Comparison of ENCODE assay signal across 27 cellular contexts in genomic region chr11:57354699-57355098, GRCh38. TPM values are rescaled to one million over a fixed set of nuclear protein-coding genes. Genes with fewer than 3 reads are reported as not detected.
A peak's percentile ranks its signal among the peaks of the same experiment; 100 is the strongest.
DNase-seq lines count a peak whose midpoint lies in the region; ATAC-seq, FAIRE-seq and TF ChIP-seq lines count a peak whose summit lies in the region.
"Had no signal": no experiment of that assay in that cellular context is flagged by ENCODE, and none has a peak within 500 bp of the region (broad histone marks: within the 10 kb centered on the region; RNA-seq: fewer than 3 reads in every experiment).

No MANE protein-coding gene starts in this region.

- no peak for TF ChIP-seq CTCF in H1 (IDR thresholded peaks at IDR 0.05; ENCODE audit: control extremely low read depth in 1 of 3, insufficient read depth in 1 of 3, low read depth in 1 of 3, low read length in 3 of 3)
- TF ChIP-seq CTCF in spleen (IDR thresholded peaks at IDR 0.05 in 8 of 11, conservative IDR thresholded peaks at IDR 0.05 in 3 of 11): no peak
- TF ChIP-seq CTCF in activated CD8-positive, alpha-beta T cell treated with anti-CD3 and anti-CD28 coated beads for 36 hours (IDR thresholded peaks at IDR 0.05): no peak
- no peak for TF ChIP-seq CTCF in MM.1S (IDR thresholded peaks at IDR 0.05; ENCODE audit: low read length)

- peaks cover under 1 to 7% (median 3%) of the 10 kb centered on the region in 4 experiments; a peak in 5 of 7 replicates for H3K4me1 ChIP-seq in H1 (replicated peaks in 1 of 4; ENCODE audit: control insufficient read depth in 3 of 4, insufficient read depth in 4 of 4, low read length in 3 of 4)
- peaks cover 0 to 17% (median 3%) of the 10 kb centered on the region in 6 donors for H3K4me1 ChIP-seq in spleen
- no peaks in the 10 kb centered on the region for H3K4me1 ChIP-seq in MM.1S (ENCODE audit: low read length)

- POLR2A ChIA-PET in H1 (lab: Charles Lee; ENCODE audit: partially characterized antibody): no interaction called here
- POLR2A ChIA-PET in activated CD8-positive, alpha-beta T cell treated with anti-CD3 and anti-CD28 coated beads for 36 hours (lab: Charles Lee): no interaction called here

- intact Hi-C loops in spleen (cut with DNase I; ENCODE audit: low total_unique reads): no loop called here
- intact Hi-C loops in activated CD8-positive, alpha-beta T cell treated with anti-CD3 and anti-CD28 coated beads for 36 hours (cut with micrococcal nuclease): no loop called here

- H3K4me3 ChIP-seq in H1 (ENCODE audit: extremely low read depth in 1 of 4, insufficient read depth in 2 of 4, low read depth in 3 of 4, low read length in 4 of 4): no peak overlapping the region
- no peak overlapping the region for H3K4me3 ChIP-seq in spleen
- no peak overlapping the region for H3K4me3 ChIP-seq in MM.1S (ENCODE audit: low read length)
- H3K4me3 ChIP-seq: esophagus squamous epithelium, gastroesophageal sphincter, thyroid gland had no signal

- no peak overlapping the region for H3K4me3 Mint-ChIP-seq in stimulated activated naive B cell treated with anti-CD40 and anti-IgM and Interleukin-4, amounts not matched to agents 10 μg/mL and 1 μg/mL and 100 μg/mL, for 72 hours
- no peak overlapping the region for H3K4me3 Mint-ChIP-seq in activated CD8-positive, alpha-beta T cell treated with anti-CD3 and anti-CD28 coated beads for 36 hours
- H3K4me3 Mint-ChIP-seq: activated naive CD4-positive, alpha-beta T cell treated with anti-CD3 and anti-CD28 coated beads, Interleukin-2, amount 50 U/mL, for 24 hours; HFFc6; naive thymus-derived CD8-positive, alpha-beta T cell; T-helper 2 cell treated with Interferon-gamma antibody and Interleukin-4, amounts not matched to agents 5 μg/mL and 100 μg/mL, for 36 hours had no signal

- peaks cover 8 to 25% of the 10 kb centered on the region in 2 donors for H3K4me1 Mint-ChIP-seq in stimulated activated naive B cell treated with anti-CD40 and anti-IgM and Interleukin-4, amounts not matched to agents 10 μg/mL and 1 μg/mL and 100 μg/mL, for 72 hours
- peaks cover 3% of the 10 kb centered on the region for H3K4me1 Mint-ChIP-seq in activated CD8-positive, alpha-beta T cell treated with anti-CD3 and anti-CD28 coated beads for 36 hours (ENCODE audit: low read depth)

- H3K4ac ChIP-seq in H1 (replicated peaks; ENCODE audit: insufficient read length, low read depth, low read length): no peak overlapping the region

- H3K14ac ChIP-seq in H1 (ENCODE audit: insufficient read length): no peak overlapping the region

- CTCF ChIA-PET in H1 (lab: Charles Lee; ENCODE audit: partially characterized antibody): no interaction called here
- CTCF ChIA-PET in activated CD8-positive, alpha-beta T cell treated with anti-CD3 and anti-CD28 coated beads for 36 hours (lab: Charles Lee): interaction anchor here (2.4 to 2.9 kb wide), 2 partner anchors 9 to 103 kb away, joined by 7 to 11 read pairs; no protein-coding TSS in a partner anchor

- no peaks in the 10 kb centered on the region for H3K9me2 ChIP-seq in MM.1S (replicated peaks; ENCODE audit: insufficient read depth, low read length)
- H3K9me2 ChIP-seq: SK-N-SH had no signal

- peak overlapping the region; percentile 98 for H2BK15ac ChIP-seq in H1 (ENCODE audit: low read length)

- H3K36me3 ChIP-seq in H1 (ENCODE audit: control insufficient read depth in 2 of 4, insufficient read depth in 4 of 4, low read length in 3 of 4): no peaks in the 10 kb centered on the region
- H3K36me3 ChIP-seq in spleen: no peaks in the 10 kb centered on the region
- no peaks in the 10 kb centered on the region for H3K36me3 ChIP-seq in MM.1S (replicated peaks; ENCODE audit: insufficient read depth, low read length)
- H3K36me3 ChIP-seq: esophagus squamous epithelium, gastroesophageal sphincter, thyroid gland had no signal

- no peak for TF ChIP-seq EP300 in H1 (IDR thresholded peaks at IDR 0.05; ENCODE audit: borderline replicate concordance in 1 of 2, low read depth in 2 of 2, low read length in 2 of 2)

- peaks cover 3 to 5% of the 10 kb centered on the region in 2 donors for H3K36me3 Mint-ChIP-seq in stimulated activated naive B cell treated with anti-CD40 and anti-IgM and Interleukin-4, amounts not matched to agents 10 μg/mL and 1 μg/mL and 100 μg/mL, for 72 hours
- peaks cover 2% of the 10 kb centered on the region for H3K36me3 Mint-ChIP-seq in activated CD8-positive, alpha-beta T cell treated with anti-CD3 and anti-CD28 coated beads for 36 hours (ENCODE audit: low read depth)

- no peak for TF ChIP-seq RAD21 in H1 (IDR thresholded peaks at IDR 0.05 in 1 of 2, conservative IDR thresholded peaks at IDR 0.05 in 1 of 2; ENCODE audit: low read depth in 2 of 2, low read length in 2 of 2)

- H3K18ac ChIP-seq in H1 (ENCODE audit: extremely low read depth, low read length): no peak overlapping the region

- H3K56ac ChIP-seq in H1 (replicated peaks; ENCODE audit: insufficient read length, low read depth, low read length): no peak overlapping the region

- peaks cover 18 to 34% of the 10 kb centered on the region in 2 donors for H3K27me3 Mint-ChIP-seq in stimulated activated naive B cell treated with anti-CD40 and anti-IgM and Interleukin-4, amounts not matched to agents 10 μg/mL and 1 μg/mL and 100 μg/mL, for 72 hours
- H3K27me3 Mint-ChIP-seq in activated CD8-positive, alpha-beta T cell treated with anti-CD3 and anti-CD28 coated beads for 36 hours: peaks cover 14% of the 10 kb centered on the region

- WGBS in H1 (ENCODE audit: extremely low coverage in 1 of 2, insufficient coverage in 1 of 2, insufficient read length in 1 of 2, insufficient replicate concordance in 2 of 2, low coverage in 1 of 2, low lambda C conversion rate in 2 of 2, missing lambda C conversion rate in 1 of 2), 2 experiments: 95% methylated on average over 6 of the region's 6 CpGs; no CpG with 5 or more reads in 1 of the 2 experiments
- WGBS in spleen, 5 donors: 28 to 45% (median 36%) methylated on average over 6 of the region's 6 CpGs

- H3K79me1 ChIP-seq in H1 (ENCODE audit: low read depth, low read length): no peaks in the 10 kb centered on the region

- H3K27ac ChIP-seq in H1 (ENCODE audit: low read depth, low read length) (no peak overlapping the region), spleen (no peak overlapping the region), MM.1S (ENCODE audit: low read length) (no peak overlapping the region)
- H3K27ac ChIP-seq: gastroesophageal sphincter, thyroid gland had no signal

- no peak overlapping the region for H4K91ac ChIP-seq in H1 (replicated peaks; ENCODE audit: insufficient read length, low read length)

- peak overlapping the region; percentile 85; the same call in 1 of the 2 replicates for H2AK5ac ChIP-seq in H1 (ENCODE audit: low read depth, low read length)

- H2BK12ac ChIP-seq in H1 (ENCODE audit: low read depth, low read length): peak overlapping the region; percentile 68; the same call in 1 of the 2 replicates

- no peaks in the 10 kb centered on the region for H3F3A ChIP-seq in MM.1S (ENCODE audit: insufficient read depth, low read length)

- H3K79me2 ChIP-seq in H1 (ENCODE audit: control insufficient read depth in 1 of 2, insufficient read depth in 2 of 2, low read length in 2 of 2): no peaks in the 10 kb centered on the region
- H3K79me2 ChIP-seq in MM.1S (ENCODE audit: low read length): no peaks in the 10 kb centered on the region

- DNase-seq in NCI-H69 (lab: John Stamatoyannopoulos, UW): peak; percentile 38
- no peak for DNase-seq in H1 (ENCODE audit: low read depth in 1 of 2, low spot score in 2 of 2)
- DNase-seq in stimulated activated naive B cell treated with anti-CD40 and anti-IgM and Interleukin-4, amounts not matched to agents 10 μg/mL and 1 μg/mL and 100 μg/mL, for 72 hours: no peak
- DNase-seq in spleen: no peak
- no peak for DNase-seq in activated CD8-positive, alpha-beta T cell treated with anti-CD3 and anti-CD28 coated beads for 36 hours
- no peak for DNase-seq in MM.1S
- DNase-seq: activated CD4-positive, CD25-positive, alpha-beta regulatory T cell treated with anti-CD3 and anti-CD28 coated beads, Interleukin-2, amount 50 U/mL, for 72 hours; cerebellar nuclear complex; effector memory CD4-positive, alpha-beta T cell; EL; esophagus squamous epithelium; HFFc6; IMR-90; mesendoderm; naive thymus-derived CD8-positive, alpha-beta T cell; NCI-H1694 treated with DMSO at 0.1 percent for 48 hours; NCI-H345; SK-N-SH; stimulated activated CD4-positive, alpha-beta T cell treated with anti-CD3 and anti-CD28 coated beads, Interleukin-2, amount 100 ng/mL, for 24 hours; stimulated activated naive CD8-positive, alpha-beta T cell treated with anti-CD3 and anti-CD28 coated beads, Interleukin-15, Interleukin-2, amounts not matched to agents 100 U/mL and 50 U/mL, for 24 hours; thyroid gland had no signal

- H3K27ac Mint-ChIP-seq in stimulated activated naive B cell treated with anti-CD40 and anti-IgM and Interleukin-4, amounts not matched to agents 10 μg/mL and 1 μg/mL and 100 μg/mL, for 72 hours: no peak overlapping the region
- H3K27ac Mint-ChIP-seq in activated CD8-positive, alpha-beta T cell treated with anti-CD3 and anti-CD28 coated beads for 36 hours: no peak overlapping the region
- H3K27ac Mint-ChIP-seq: activated naive CD4-positive, alpha-beta T cell treated with anti-CD3 and anti-CD28 coated beads, Interleukin-2, amount 50 U/mL, for 24 hours; HFFc6; T-helper 2 cell treated with Interferon-gamma antibody and Interleukin-4, amounts not matched to agents 5 μg/mL and 100 μg/mL, for 36 hours had no signal

- H3K9me3 ChIP-seq in H1 (ENCODE audit: insufficient read depth in 2 of 2, low read depth in 1 of 2, low read length in 1 of 2) (no peaks in the 10 kb centered on the region), spleen (peaks cover 0 to 9% (median 0%) of the 10 kb centered on the region in 8 donors), MM.1S (replicated peaks; ENCODE audit: insufficient read depth, low read length) (no peaks in the 10 kb centered on the region)
- H3K9me3 ChIP-seq: esophagus squamous epithelium, gastroesophageal sphincter, SK-N-SH, thyroid gland had no signal

- H3K27me3 ChIP-seq in H1 (replicated peaks in 1 of 4; ENCODE audit: control insufficient read depth in 3 of 4, extremely low read depth in 1 of 4, insufficient read depth in 3 of 4, low read length in 3 of 4) (no peaks in the 10 kb centered on the region; a peak in 2 of 7 replicates), spleen (replicated peaks in 1 of 7) (peaks cover 0 to 7% (median 0%) of the 10 kb centered on the region in 7 donors), MM.1S (replicated peaks; ENCODE audit: insufficient read depth, low read length) (no peaks in the 10 kb centered on the region)
- H3K27me3 ChIP-seq: esophagus squamous epithelium, gastroesophageal sphincter, thyroid gland had no signal

- H4K5ac ChIP-seq in H1 (ENCODE audit: insufficient read length, low read depth, low read length): no peak overlapping the region

- no peak overlapping the region for H4K8ac ChIP-seq in H1 (ENCODE audit: extremely low read depth, insufficient read depth, low read length)

- H2AFZ ChIP-seq in H1 (ENCODE audit: low read length): no peak overlapping the region
- no peak overlapping the region for H2AFZ ChIP-seq in MM.1S (ENCODE audit: low read length)

- TF ChIP-seq POLR2A in H1 (IDR thresholded peaks at IDR 0.05; ENCODE audit: control extremely low read depth in 1 of 2, low read depth in 2 of 2, low read length in 2 of 2) (no peak), spleen (IDR thresholded peaks at IDR 0.05) (no peak)

- H4K20me1 ChIP-seq in H1 (replicated peaks in 1 of 2; ENCODE audit: control insufficient read depth in 1 of 2, insufficient read depth in 2 of 2, low read length in 2 of 2): no peaks in the 10 kb centered on the region
- H4K20me1 ChIP-seq in MM.1S (ENCODE audit: insufficient read depth, low read length): no peaks in the 10 kb centered on the region

- H3K23me2 ChIP-seq in H1 (ENCODE audit: low read depth, low read length): peaks cover under 1% of the 10 kb centered on the region; the same call in 1 of the 2 replicates

- H2BK5ac ChIP-seq in H1 (ENCODE audit: low read depth, low read length): no peak overlapping the region

- no peak for FAIRE-seq in H1 (lab: Jason Lieb, UNC)

- H3K23ac ChIP-seq in H1 (ENCODE audit: insufficient read length): no peak overlapping the region

- H3K9ac ChIP-seq in H1 (replicated peaks in 1 of 4; ENCODE audit: extremely low read depth in 1 of 4, low read depth in 3 of 4, low read length in 3 of 4) (no peak overlapping the region), MM.1S (ENCODE audit: low read length) (no peak overlapping the region)
- H3K9ac ChIP-seq: SK-N-SH had no signal

- H2BK120ac ChIP-seq in H1 (replicated peaks; ENCODE audit: low read depth, low read length): no peak overlapping the region

- no peak overlapping the region for H2BK20ac ChIP-seq in H1 (ENCODE audit: low read length)

- H3K9me3 Mint-ChIP-seq in stimulated activated naive B cell treated with anti-CD40 and anti-IgM and Interleukin-4, amounts not matched to agents 10 μg/mL and 1 μg/mL and 100 μg/mL, for 72 hours: peaks cover 4 to 5% of the 10 kb centered on the region in 2 donors
- peaks cover 2% of the 10 kb centered on the region for H3K9me3 Mint-ChIP-seq in activated CD8-positive, alpha-beta T cell treated with anti-CD3 and anti-CD28 coated beads for 36 hours
- H3K9me3 Mint-ChIP-seq: activated naive CD4-positive, alpha-beta T cell treated with anti-CD3 and anti-CD28 coated beads, Interleukin-2, amount 50 U/mL, for 24 hours had no signal

- H3K4me2 ChIP-seq in H1 (ENCODE audit: insufficient read depth in 1 of 2, low read depth in 2 of 2, low read length in 2 of 2) (no peak overlapping the region), MM.1S (ENCODE audit: low read depth, low read length) (no peak overlapping the region)
- H3K4me2 ChIP-seq: SK-N-SH had no signal

- ATAC-seq in GM18907 (IDR thresholded peaks at IDR 0.05; ENCODE audit: unreplicated experiment): peak; percentile 49
- peak; percentile 39 to 45 for ATAC-seq in stimulated activated naive B cell treated with anti-CD40 and anti-IgM and Interleukin-4, amounts not matched to agents 10 μg/mL and 1 μg/mL and 100 μg/mL, for 72 hours (replicated peaks)
- ATAC-seq in activated CD8-positive, alpha-beta T cell treated with anti-CD3 and anti-CD28 coated beads for 36 hours: no peak
- ATAC-seq: gastroesophageal sphincter; naive thymus-derived CD8-positive, alpha-beta T cell; stimulated activated naive CD8-positive, alpha-beta T cell treated with anti-CD3 and anti-CD28 coated beads, Interleukin-15, Interleukin-2, amounts not matched to agents 100 U/mL and 50 U/mL, for 24 hours had no signal

RNA-seq across cellular contexts. Expression of gene P2RX3, which starts 16.5 kb away (rescaled TPM):
- 0.29 and 0.47 TPM in 2 replicates for total RNA-seq in H1 (2021; fragmentation: NEBNext Ultra II Directional; extraction: Animal tissue kit (Norgen Biotek cat#: 25700))
- polyA plus RNA-seq in H1 (2011; rRNA removed) (0.45 and 1.1 TPM in 2 replicates), spleen (not detected)
- 0.83 TPM for polyA plus RNA-seq in H1 (2011; cell fraction: cytosol; rRNA removed)
- polyA plus RNA-seq in H1 (2011; cell fraction: nucleus; rRNA removed): 1.2 TPM
- polyA plus RNA-seq in H1 (2012, experiment 1 of 2): 0.21 to 0.52 TPM (median 0.31 TPM) in 4 replicates
- polyA plus RNA-seq in H1 (2012, experiment 2 of 2): 0.76 TPM
- polyA plus RNA-seq in H1 (2013, experiment 1 of 2): 0.16 TPM
- 0.15 TPM for polyA plus RNA-seq in H1 (2013, experiment 2 of 2)
- polyA minus RNA-seq in H1 (2011; rRNA and poly(A)+ RNA removed): 0.49 and 0.54 TPM in 2 replicates
- 1.4 TPM for polyA minus RNA-seq in H1 (2011; cell fraction: cytosol; rRNA and poly(A)+ RNA removed)
- 1.5 TPM for polyA minus RNA-seq in H1 (2011; cell fraction: nucleus; rRNA and poly(A)+ RNA removed)
- not detected for total RNA-seq in spleen
- not detected for total RNA-seq in activated CD8-positive, alpha-beta T cell treated with anti-CD3 and anti-CD28 coated beads for 36 hours
- total RNA-seq: aorta; esophagus squamous epithelium; HFFc6; IMR-90; kidney epithelial cell; naive thymus-derived CD8-positive, alpha-beta T cell; thyroid gland had no signal
- polyA plus RNA-seq: aorta; IMR-90; naive thymus-derived CD8-positive, alpha-beta T cell; SK-N-SH had no signal

RNA-seq across cellular contexts. Expression of gene SSRP1, which starts 19.0 kb away (rescaled TPM):
- 259 and 261 TPM in 2 replicates for total RNA-seq in H1 (2021; fragmentation: NEBNext Ultra II Directional; extraction: Animal tissue kit (Norgen Biotek cat#: 25700))
- polyA plus RNA-seq in H1 (2011; rRNA removed) (281 and 364 TPM in 2 replicates), spleen (10 to 100 TPM; 35.5 to 52.0 (median 42.6) TPM)
- polyA plus RNA-seq in H1 (2011; cell fraction: cytosol; rRNA removed): 259 TPM
- polyA plus RNA-seq in H1 (2011; cell fraction: nucleus; rRNA removed): 297 TPM
- 235 to 263 TPM (median 247 TPM) in 4 replicates for polyA plus RNA-seq in H1 (2012, experiment 1 of 2)
- polyA plus RNA-seq in H1 (2012, experiment 2 of 2): 71.5 TPM
- 195 TPM for polyA plus RNA-seq in H1 (2013, experiment 1 of 2)
- 189 TPM for polyA plus RNA-seq in H1 (2013, experiment 2 of 2)
- polyA minus RNA-seq in H1 (2011; rRNA and poly(A)+ RNA removed): 260 and 261 TPM in 2 replicates
- 101 TPM for polyA minus RNA-seq in H1 (2011; cell fraction: cytosol; rRNA and poly(A)+ RNA removed)
- 72.8 TPM for polyA minus RNA-seq in H1 (2011; cell fraction: nucleus; rRNA and poly(A)+ RNA removed)
- 10 to 100 TPM; 41.9 to 67.1 (median 53.1) TPM for total RNA-seq in spleen
- 100 to 1,000 TPM; 284 to 290 TPM for total RNA-seq in activated CD8-positive, alpha-beta T cell treated with anti-CD3 and anti-CD28 coated beads for 36 hours

RNA-seq across cellular contexts. Expression of gene PRG3, which starts 26.3 kb away (rescaled TPM):
- total RNA-seq in H1 (2021; fragmentation: NEBNext Ultra II Directional; extraction: Animal tissue kit (Norgen Biotek cat#: 25700)): not detected in 2 replicates
- polyA plus RNA-seq in H1 (2011; rRNA removed): not detected in 2 replicates
- not detected for polyA plus RNA-seq in H1 (2011; cell fraction: cytosol; rRNA removed)
- polyA plus RNA-seq in H1 (2011; cell fraction: nucleus; rRNA removed): not detected
- polyA plus RNA-seq in H1 (2012, experiment 1 of 2): not detected in 4 replicates
- polyA plus RNA-seq in H1 (2012, experiment 2 of 2): not detected
- polyA plus RNA-seq in H1 (2013, experiment 1 of 2): not detected
- polyA plus RNA-seq in H1 (2013, experiment 2 of 2): not detected
- not detected in 2 replicates for polyA minus RNA-seq in H1 (2011; rRNA and poly(A)+ RNA removed)
- polyA minus RNA-seq in H1 (2011; cell fraction: cytosol; rRNA and poly(A)+ RNA removed): not detected
- not detected for polyA minus RNA-seq in H1 (2011; cell fraction: nucleus; rRNA and poly(A)+ RNA removed)
- 1 to 10 TPM in 5 of 7 donors, under 1 TPM in 1, not detected in 1; 0.58 to 5.1 (median 2.7) TPM for total RNA-seq in spleen
- polyA plus RNA-seq in spleen: under 1 TPM; 0.36 to 0.83 (median 0.43) TPM
- total RNA-seq in activated CD8-positive, alpha-beta T cell treated with anti-CD3 and anti-CD28 coated beads for 36 hours: not detected
- total RNA-seq: aorta; esophagus squamous epithelium; gastroesophageal sphincter; HFFc6; IMR-90; kidney epithelial cell; naive thymus-derived CD8-positive, alpha-beta T cell; thyroid gland had no signal
- polyA plus RNA-seq: aorta; IMR-90; naive thymus-derived CD8-positive, alpha-beta T cell; SK-N-SH had no signal

RNA-seq across cellular contexts. Expression of gene TNKS1BP1, which starts 29.9 kb away (rescaled TPM):
- total RNA-seq in H1 (2021; fragmentation: NEBNext Ultra II Directional; extraction: Animal tissue kit (Norgen Biotek cat#: 25700)): 122 TPM in 2 replicates
- polyA plus RNA-seq in H1 (2011; rRNA removed) (50.0 and 72.3 TPM in 2 replicates), spleen (10 to 100 TPM; 19.8 to 51.6 (median 21.7) TPM)
- 35.2 TPM for polyA plus RNA-seq in H1 (2011; cell fraction: cytosol; rRNA removed)
- 113 TPM for polyA plus RNA-seq in H1 (2011; cell fraction: nucleus; rRNA removed)
- 95.5 to 126 TPM (median 111 TPM) in 4 replicates for polyA plus RNA-seq in H1 (2012, experiment 1 of 2)
- polyA plus RNA-seq in H1 (2012, experiment 2 of 2): 120 TPM
- polyA plus RNA-seq in H1 (2013, experiment 1 of 2): 157 TPM
- polyA plus RNA-seq in H1 (2013, experiment 2 of 2): 155 TPM
- 48.2 and 84.0 TPM in 2 replicates for polyA minus RNA-seq in H1 (2011; rRNA and poly(A)+ RNA removed)
- 38.4 TPM for polyA minus RNA-seq in H1 (2011; cell fraction: cytosol; rRNA and poly(A)+ RNA removed)
- 45.4 TPM for polyA minus RNA-seq in H1 (2011; cell fraction: nucleus; rRNA and poly(A)+ RNA removed)
- 100 to 1,000 TPM in 1 of 7 donors, 10 to 100 TPM in 6; 30.5 to 126 (median 48.5) TPM for total RNA-seq in spleen
- 10 to 100 TPM; 18.4 to 23.2 TPM for total RNA-seq in activated CD8-positive, alpha-beta T cell treated with anti-CD3 and anti-CD28 coated beads for 36 hours

RNA-seq across cellular contexts. Expression of gene PRG2, which starts 35.8 kb away (rescaled TPM):
- total RNA-seq in H1 (2021; fragmentation: NEBNext Ultra II Directional; extraction: Animal tissue kit (Norgen Biotek cat#: 25700)): not detected in 2 replicates
- polyA plus RNA-seq in H1 (2011; rRNA removed) (0.32 and 0.61 TPM in 2 replicates), spleen (1 to 10 TPM; 2.3 to 4.0 (median 2.5) TPM)
- 0.21 TPM for polyA plus RNA-seq in H1 (2011; cell fraction: cytosol; rRNA removed)
- polyA plus RNA-seq in H1 (2011; cell fraction: nucleus; rRNA removed): 0.37 TPM
- polyA plus RNA-seq in H1 (2012, experiment 1 of 2): not detected in 4 replicates
- polyA plus RNA-seq in H1 (2012, experiment 2 of 2): not detected
- 0.22 TPM for polyA plus RNA-seq in H1 (2013, experiment 1 of 2)
- polyA plus RNA-seq in H1 (2013, experiment 2 of 2): 0.29 TPM
- polyA minus RNA-seq in H1 (2011; rRNA and poly(A)+ RNA removed): not detected in 2 replicates
- polyA minus RNA-seq in H1 (2011; cell fraction: cytosol; rRNA and poly(A)+ RNA removed): not detected
- not detected for polyA minus RNA-seq in H1 (2011; cell fraction: nucleus; rRNA and poly(A)+ RNA removed)
- 10 to 100 TPM in 1 of 7 donors, 1 to 10 TPM in 5, not detected in 1; 1.4 to 10.5 (median 4.5) TPM for total RNA-seq in spleen
- total RNA-seq in activated CD8-positive, alpha-beta T cell treated with anti-CD3 and anti-CD28 coated beads for 36 hours: 1 to 10 TPM in 1 of 2 experiments, under 1 TPM in 1; 0.43 to 2.3 TPM
- total RNA-seq: esophagus squamous epithelium; gastroesophageal sphincter; HFFc6; IMR-90; naive thymus-derived CD8-positive, alpha-beta T cell had no signal
- polyA plus RNA-seq: IMR-90; naive thymus-derived CD8-positive, alpha-beta T cell; SK-N-SH had no signal
